In the genomic region with DNA sequence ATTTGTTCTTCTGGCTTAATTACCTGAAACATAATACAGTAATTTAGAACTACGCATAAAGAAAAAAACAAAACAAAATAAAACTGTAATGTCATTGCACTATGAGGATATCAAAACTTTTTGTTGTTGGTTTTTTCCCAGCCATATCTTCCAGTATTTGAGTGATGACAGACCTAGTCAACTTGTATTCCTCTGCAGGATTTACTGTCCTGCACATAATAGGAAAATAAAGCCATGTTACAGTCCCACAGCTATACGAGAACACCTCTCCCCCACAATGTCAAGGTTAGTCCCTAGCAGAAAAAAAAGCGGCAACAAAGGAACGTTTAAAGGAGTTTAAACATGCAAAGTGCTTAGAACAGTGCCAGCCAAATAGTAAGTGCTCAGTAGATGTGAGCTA, we compare ENCODE assay signal across 20 cellular contexts.
"Had no signal": no experiment of that assay in that cellular context is flagged by ENCODE, and none has a peak within 500 bp of the region (broad histone marks: within the 10 kb centered on the region; RNA-seq: fewer than 3 reads in every experiment).

No MANE protein-coding gene starts in this region.

- H3K27ac ChIP-seq: esophagus squamous epithelium, gastroesophageal sphincter, neutrophil, psoas muscle, right lobe of liver, thoracic aorta, transverse colon had no signal

- H3K27me3 ChIP-seq: esophagus squamous epithelium, gastroesophageal sphincter, neutrophil, right lobe of liver, transverse colon had no signal

- H3K27me3 Mint-ChIP-seq: naive thymus-derived CD4-positive, alpha-beta T cell; stimulated activated naive CD8-positive, alpha-beta T cell treated with anti-CD3 and anti-CD28 coated beads, Interleukin-15, amount 100 ng/mL, for 72 hours had no signal

- H3K9me3 ChIP-seq: esophagus squamous epithelium, gastroesophageal sphincter, neutrophil, psoas muscle, right lobe of liver, thoracic aorta, transverse colon had no signal

- H3K27ac Mint-ChIP-seq: immature natural killer cell; naive thymus-derived CD4-positive, alpha-beta T cell; stimulated activated effector memory CD8-positive, alpha-beta T cell treated with anti-CD3 and anti-CD28 coated beads, Interleukin-12 subunit alpha, Interleukin-12 subunit beta, amount 100 ng/mL, for 72 hours; stimulated activated naive CD8-positive, alpha-beta T cell treated with anti-CD3 and anti-CD28 coated beads, Interleukin-15, amount 100 ng/mL, for 72 hours had no signal

- H3K4me1 ChIP-seq: psoas muscle had no signal

- H3K36me3 ChIP-seq: right lobe of liver, transverse colon had no signal

- H3K4me3 ChIP-seq: esophagus squamous epithelium, gastroesophageal sphincter, lung, psoas muscle, right lobe of liver, thoracic aorta, transverse colon had no signal

- DNase-seq: dermis blood vessel endothelial cell; esophagus squamous epithelium; foreskin fibroblast; glutamatergic neuron; immature natural killer cell; left ventricle myocardium superior; mesendoderm; naive thymus-derived CD4-positive, alpha-beta T cell; psoas muscle; retina; right lobe of liver; stimulated activated CD4-positive, alpha-beta T cell treated with anti-CD3 and anti-CD28 coated beads, Interleukin-4, amount 100 ng/mL, for 1 hour; stimulated activated CD8-positive, alpha-beta memory T cell treated with anti-CD3 and anti-CD28 coated beads, Interleukin-4, amount 100 ng/mL, for 48 hours; stimulated activated naive CD8-positive, alpha-beta T cell treated with anti-CD3 and anti-CD28 coated beads, Interleukin-15, amount 100 ng/mL, for 72 hours; transverse colon had no signal

- H3K9me3 Mint-ChIP-seq: immature natural killer cell; naive thymus-derived CD4-positive, alpha-beta T cell; stimulated activated effector memory CD8-positive, alpha-beta T cell treated with anti-CD3 and anti-CD28 coated beads, Interleukin-12 subunit alpha, Interleukin-12 subunit beta, amount 100 ng/mL, for 72 hours; stimulated activated naive CD8-positive, alpha-beta T cell treated with anti-CD3 and anti-CD28 coated beads, Interleukin-15, amount 100 ng/mL, for 72 hours had no signal

- ATAC-seq: stimulated activated effector memory CD8-positive, alpha-beta T cell treated with anti-CD3 and anti-CD28 coated beads, Interleukin-12 subunit alpha, Interleukin-12 subunit beta, amount 100 ng/mL, for 72 hours; stimulated activated naive CD8-positive, alpha-beta T cell treated with anti-CD3 and anti-CD28 coated beads, Interleukin-15, amount 100 ng/mL, for 72 hours had no signal

- H3K4me3 Mint-ChIP-seq: naive thymus-derived CD4-positive, alpha-beta T cell; stimulated activated effector memory CD8-positive, alpha-beta T cell treated with anti-CD3 and anti-CD28 coated beads, Interleukin-12 subunit alpha, Interleukin-12 subunit beta, amount 100 ng/mL, for 72 hours; stimulated activated naive CD8-positive, alpha-beta T cell treated with anti-CD3 and anti-CD28 coated beads, Interleukin-15, amount 100 ng/mL, for 72 hours had no signal
